Comparison of ENCODE assay signal across 8 cellular contexts in genomic region chr2:65436169-65436824, GRCh38. TPM values are rescaled to one million over a fixed set of nuclear protein-coding genes. Genes with fewer than 3 reads are reported as not detected.
A peak's percentile ranks its signal among the peaks of the same experiment; 100 is the strongest.
DNase-seq lines count a peak whose midpoint lies in the region; ATAC-seq lines count a peak whose summit lies in the region.

No MANE protein-coding gene starts in this region.

- H3K27ac Mint-ChIP-seq in dendritic cell treated with granulocyte-macrophage colony-stimulating factor and Interleukin-4, amounts not matched to agents 40 ng/mL and 50 ng/mL, for 4 days: peak overlapping the region; percentile 87

- intact Hi-C loops in dendritic cell treated with granulocyte-macrophage colony-stimulating factor and Interleukin-4, amounts not matched to agents 40 ng/mL and 50 ng/mL, for 4 days (cut with micrococcal nuclease): loop anchor here (5.0 kb wide), 1 partner anchor 116 kb away; no protein-coding TSS in a partner anchor

- H3K4me3 Mint-ChIP-seq in dendritic cell treated with granulocyte-macrophage colony-stimulating factor and Interleukin-4, amounts not matched to agents 40 ng/mL and 50 ng/mL, for 4 days: peak overlapping the region; percentile 85

- peak; percentile 71 for DNase-seq in Ammon's horn (ENCODE audit: low spot score)
- DNase-seq in NCI-H2196 treated with DMSO at 0.1 percent for 48 hours (lab: John Stamatoyannopoulos, UW; ENCODE audit: unreplicated experiment): peak; percentile 47
- DNase-seq in activated CD4-positive, CD25-positive, alpha-beta regulatory T cell (lab: John Stamatoyannopoulos, UW): peak in 3 of 4 experiments; percentile 8 to 20 (median 16)
- peak; percentile 97 for DNase-seq in left lobe of liver (ENCODE audit: low spot score)
- DNase-seq in stimulated activated CD4-positive, alpha-beta T cell treated with anti-CD3 and anti-CD28 coated beads, Interleukin-4, amount 100 ng/mL, for 24 hours: peak; percentile 18

- peaks cover 28% of the 10 kb centered on the region for H3K36me3 Mint-ChIP-seq in dendritic cell treated with granulocyte-macrophage colony-stimulating factor and Interleukin-4, amounts not matched to agents 40 ng/mL and 50 ng/mL, for 4 days (ENCODE audit: low read depth)

- no peaks in the 10 kb centered on the region for H3K9me3 Mint-ChIP-seq in dendritic cell treated with granulocyte-macrophage colony-stimulating factor and Interleukin-4, amounts not matched to agents 40 ng/mL and 50 ng/mL, for 4 days

- peaks cover 48% of the 10 kb centered on the region for H3K27me3 Mint-ChIP-seq in dendritic cell treated with granulocyte-macrophage colony-stimulating factor and Interleukin-4, amounts not matched to agents 40 ng/mL and 50 ng/mL, for 4 days

- peak; percentile 27 for ATAC-seq in GM18873 (IDR thresholded peaks at IDR 0.05; ENCODE audit: low FRiP score, unreplicated experiment)
- peak; percentile 36 for ATAC-seq in HG03097 (IDR thresholded peaks at IDR 0.05; ENCODE audit: low FRiP score, unreplicated experiment)
- ATAC-seq in left lobe of liver: peak; percentile 63

- peaks cover 13% of the 10 kb centered on the region for H3K4me1 Mint-ChIP-seq in dendritic cell treated with granulocyte-macrophage colony-stimulating factor and Interleukin-4, amounts not matched to agents 40 ng/mL and 50 ng/mL, for 4 days (ENCODE audit: low read depth)

RNA-seq across cellular contexts. Expression of gene SPRED2, which starts 3.9 kb away (rescaled TPM):
- 17.3 TPM for total RNA-seq in left lobe of liver

Comparison
In these comparisons a context has a peak if more than half of its experiments do, and no peak if none do; other contexts are left out.
1. Peak in every context shown above with its lines: DNase-seq and ATAC-seq.
2. DNase-seq: peak in every context shown above with its lines; median percentile 97 in left lobe of liver; 71 in Ammon's horn; 47 in NCI-H2196 treated with DMSO at 0.1 percent for 48 hours; 18 in stimulated activated CD4-positive, alpha-beta T cell treated with anti-CD3 and anti-CD28 coated beads, Interleukin-4, amount 100 ng/mL, for 24 hours; 16 in activated CD4-positive, CD25-positive, alpha-beta regulatory T cell.